Comparison of ENCODE assay signal across 16 cellular contexts in genomic region chr17:77827461-77827968, GRCh38.
"Had no signal": no experiment of that assay in that cellular context is flagged by ENCODE, and none has a peak within 500 bp of the region (broad histone marks: within the 10 kb centered on the region; RNA-seq: fewer than 3 reads in every experiment).

No MANE protein-coding gene starts in this region.

- ATAC-seq: gastrocnemius medialis; naive thymus-derived CD4-positive, alpha-beta T cell had no signal

- H3K27ac ChIP-seq: ascending aorta, gastrocnemius medialis, skin epidermis had no signal

- H3K9me3 Mint-ChIP-seq: activated T-helper 2 cell treated with anti-CD3 and anti-CD28 coated beads, Interferon-gamma antibody, Interleukin-2, Interleukin-4, amounts not matched to agents 10 μg/mL and 5 μg/mL and 100 μg/mL, durations not matched to agents 14 hours and 24 hours and 36 hours; immature natural killer cell; stimulated activated naive CD8-positive, alpha-beta T cell treated with anti-CD3 and anti-CD28 coated beads, Interleukin-15, Interleukin-2, amounts not matched to agents 100 ng/mL and 50 ng/mL, for 24 hours had no signal

- H3K4me3 Mint-ChIP-seq: activated naive CD4-positive, alpha-beta T cell treated with anti-CD3 and anti-CD28 coated beads, Interleukin-2, amount 10 ng/mL, durations not matched to agents 7 days and 5 days; immature natural killer cell; naive thymus-derived CD4-positive, alpha-beta T cell; stimulated activated naive CD8-positive, alpha-beta T cell treated with anti-CD3 and anti-CD28 coated beads, Interleukin-15, Interleukin-2, amounts not matched to agents 100 ng/mL and 50 ng/mL, for 24 hours had no signal

- H3K4me3 ChIP-seq: ascending aorta, gastrocnemius medialis, skin epidermis had no signal

- H3K36me3 ChIP-seq: ascending aorta, gastrocnemius medialis had no signal

- DNase-seq: activated CD4-positive, alpha-beta T cell treated with anti-CD3 and anti-CD28 coated beads, Interleukin-2, amount 50 U/mL, for 48 hours; activated naive CD4-positive, alpha-beta T cell treated with anti-CD3 and anti-CD28 coated beads, Interleukin-2, amount 10 ng/mL, durations not matched to agents 7 days and 5 days; effector CD4-positive, alpha-beta T cell; immature natural killer cell; kidney glomerular epithelial cell; mesenchymal stem cell; naive thymus-derived CD4-positive, alpha-beta T cell; retina; stimulated activated CD4-positive, alpha-beta T cell treated with anti-CD3 and anti-CD28 coated beads, Interleukin-15, amount 100 ng/mL, for 24 hours; stimulated activated CD4-positive, alpha-beta T cell treated with anti-CD3 and anti-CD28 coated beads, Interleukin-2, amount 100 ng/mL, for 48 hours; trophoblast cell had no signal

- H3K27ac Mint-ChIP-seq: activated naive CD4-positive, alpha-beta T cell treated with anti-CD3 and anti-CD28 coated beads, Interleukin-2, amount 10 ng/mL, durations not matched to agents 7 days and 5 days; activated T-helper 2 cell treated with anti-CD3 and anti-CD28 coated beads, Interferon-gamma antibody, Interleukin-2, Interleukin-4, amounts not matched to agents 10 μg/mL and 5 μg/mL and 100 μg/mL, durations not matched to agents 14 hours and 24 hours and 36 hours; immature natural killer cell had no signal

- H3K36me3 Mint-ChIP-seq: activated naive CD4-positive, alpha-beta T cell treated with anti-CD3 and anti-CD28 coated beads, Interleukin-2, amount 10 ng/mL, durations not matched to agents 7 days and 5 days; immature natural killer cell; naive thymus-derived CD4-positive, alpha-beta T cell had no signal

- H3K27me3 ChIP-seq: ascending aorta, gastrocnemius medialis had no signal
